Comparison of ENCODE assay signal across 2 cellular contexts in the genomic region with DNA sequence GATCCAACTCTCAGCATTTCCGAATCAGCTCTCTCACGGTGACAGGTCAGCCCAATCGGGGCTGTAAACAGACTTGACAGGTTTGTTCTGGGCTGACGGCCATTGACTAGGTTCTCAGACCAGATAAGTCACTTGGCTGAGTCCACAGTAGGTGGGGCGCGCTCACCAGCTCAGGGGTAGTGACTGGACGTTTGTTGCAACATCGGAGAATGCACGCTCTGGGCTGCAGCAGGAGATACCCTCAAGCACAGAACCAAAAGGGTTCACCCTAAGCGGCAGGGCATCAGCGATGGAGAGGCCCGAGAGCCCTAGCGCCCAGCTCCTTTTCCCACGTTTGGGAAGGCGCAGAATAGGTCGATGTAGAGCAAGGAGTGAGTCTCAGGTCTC.
TF ChIP-seq lines count a peak whose summit lies in the region.

No MANE protein-coding gene starts in this region.

TF ChIP-seq in GM23338, 12 proteins besides CTCF, POLR2A, EP300 and RAD21 (continued from another document):
- TF ChIP-seq ZNF114 (CRISPR knock-in tag; IDR thresholded peaks at IDR 0.05) = no peak
- TF ChIP-seq NANOG (IDR thresholded peaks at IDR 0.05; ENCODE audit: borderline replicate concordance) = no peak
TF ChIP-seq in GM23338: peak in this region for 0.

TF ChIP-seq in GM12878, 131 proteins besides CTCF, POLR2A, EP300 and RAD21 (continued from another document):
- TF ChIP-seq, protein P1, sequence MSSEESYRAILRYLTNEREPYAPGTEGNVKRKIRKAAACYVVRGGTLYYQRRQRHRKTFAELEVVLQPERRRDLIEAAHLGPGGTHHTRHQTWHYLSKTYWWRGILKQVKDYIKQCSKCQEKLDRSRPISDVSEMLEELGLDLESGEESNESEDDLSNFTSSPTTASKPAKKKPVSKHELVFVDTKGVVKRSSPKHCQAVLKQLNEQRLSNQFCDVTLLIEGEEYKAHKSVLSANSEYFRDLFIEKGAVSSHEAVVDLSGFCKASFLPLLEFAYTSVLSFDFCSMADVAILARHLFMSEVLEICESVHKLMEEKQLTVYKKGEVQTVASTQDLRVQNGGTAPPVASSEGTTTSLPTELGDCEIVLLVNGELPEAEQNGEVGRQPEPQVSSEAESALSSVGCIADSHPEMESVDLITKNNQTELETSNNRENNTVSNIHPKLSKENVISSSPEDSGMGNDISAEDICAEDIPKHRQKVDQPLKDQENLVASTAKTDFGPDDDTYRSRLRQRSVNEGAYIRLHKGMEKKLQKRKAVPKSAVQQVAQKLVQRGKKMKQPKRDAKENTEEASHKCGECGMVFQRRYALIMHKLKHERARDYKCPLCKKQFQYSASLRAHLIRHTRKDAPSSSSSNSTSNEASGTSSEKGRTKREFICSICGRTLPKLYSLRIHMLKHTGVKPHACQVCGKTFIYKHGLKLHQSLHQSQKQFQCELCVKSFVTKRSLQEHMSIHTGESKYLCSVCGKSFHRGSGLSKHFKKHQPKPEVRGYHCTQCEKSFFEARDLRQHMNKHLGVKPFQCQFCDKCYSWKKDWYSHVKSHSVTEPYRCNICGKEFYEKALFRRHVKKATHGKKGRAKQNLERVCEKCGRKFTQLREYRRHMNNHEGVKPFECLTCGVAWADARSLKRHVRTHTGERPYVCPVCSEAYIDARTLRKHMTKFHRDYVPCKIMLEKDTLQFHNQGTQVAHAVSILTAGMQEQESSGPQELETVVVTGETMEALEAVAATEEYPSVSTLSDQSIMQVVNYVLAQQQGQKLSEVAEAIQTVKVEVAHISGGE (CRISPR knock-in tag; IDR thresholded peaks at IDR 0.05) = no peak
- TF ChIP-seq HDGF (IDR thresholded peaks at IDR 0.05) (no peak), TCF12 (IDR thresholded peaks at IDR 0.05; ENCODE audit: low read depth, low read length) (0 out of 2 replicates have a peak, but pooled peaks have one; percentile 22), ZZZ3 (IDR thresholded peaks at IDR 0.05; ENCODE audit: control insufficient read depth, insufficient read length, low read depth) (no peak)
